In the genomic region with DNA sequence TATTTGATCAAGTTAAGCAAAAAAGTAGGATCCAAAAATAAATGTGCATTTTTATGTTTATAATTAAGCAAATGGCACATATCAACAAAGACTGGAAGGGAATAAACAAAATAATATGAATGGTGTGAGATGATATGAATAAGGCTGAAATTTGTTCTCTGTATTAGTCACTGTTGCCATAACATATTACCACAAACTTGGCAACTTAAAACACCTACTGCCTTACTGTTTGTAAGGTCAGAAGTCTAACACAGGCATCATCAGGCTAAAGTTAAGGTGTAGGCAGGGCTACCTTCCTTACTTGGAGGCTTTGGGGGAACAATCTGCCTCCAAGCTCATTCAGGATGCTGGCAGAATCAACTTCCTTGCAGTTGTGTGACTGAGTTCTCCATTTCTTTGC, we compare ENCODE assay signal across 9 cellular contexts. TPM values are rescaled to one million over a fixed set of nuclear protein-coding genes. Genes with fewer than 3 reads are reported as not detected.
DNase-seq lines count a peak whose midpoint lies in the region; ATAC-seq and TF ChIP-seq lines count a peak whose summit lies in the region.
"Had no signal": no experiment of that assay in that cellular context is flagged by ENCODE, and none has a peak within 500 bp of the region (broad histone marks: within the 10 kb centered on the region; RNA-seq: fewer than 3 reads in every experiment).

No MANE protein-coding gene starts in this region.

- H2AK5ac ChIP-seq in neuronal stem cell (ENCODE audit: low read depth, low read length), result no peak overlapping the region

- H3K18ac ChIP-seq in neuronal stem cell (ENCODE audit: low read length), result no peak overlapping the region

- no peak overlapping the region for H3K23ac ChIP-seq in neuronal stem cell (ENCODE audit: low read depth, low read length, poor library complexity)

- no peaks in the 10 kb centered on the region for H3K9me3 ChIP-seq in mucosa of descending colon
- H3K9me3 ChIP-seq in neuronal stem cell (replicated peaks in 1 of 2; ENCODE audit: control insufficient read depth in 2 of 2, insufficient read depth in 1 of 2, low read depth in 1 of 2, low read length in 2 of 2), result no peaks in the 10 kb centered on the region

- H2AFZ ChIP-seq in neuronal stem cell (ENCODE audit: low read length), result no peak overlapping the region

- no peak overlapping the region for H3K4me2 ChIP-seq in neuronal stem cell (ENCODE audit: insufficient read depth, low read length, poor library complexity, severe bottlenecking)

- no peak overlapping the region for H4K8ac ChIP-seq in neuronal stem cell (ENCODE audit: low read depth, low read length)

- H2BK12ac ChIP-seq in neuronal stem cell (ENCODE audit: low read length), result no peak overlapping the region

- H3K36me3 ChIP-seq in mucosa of descending colon (ENCODE audit: low read depth) (no peaks in the 10 kb centered on the region), neuronal stem cell (replicated peaks in 1 of 2; ENCODE audit: control insufficient read depth in 2 of 2, insufficient read depth in 2 of 2, low read length in 2 of 2) (peaks cover 0 to 31% of the 10 kb centered on the region in 2 donors)

- H4K91ac ChIP-seq in neuronal stem cell (ENCODE audit: low read depth, low read length, poor library complexity), result no peak overlapping the region

- DNase-seq in RWPE1 (ENCODE audit: low spot score) (peak; percentile 35), mucosa of descending colon (no peak), NCI-H526 treated with DMSO at 0.1 percent for 48 hours (lab: John Stamatoyannopoulos, UW) (no peak), neuronal stem cell (ENCODE audit: low spot score) (no peak), iPS-NIHi7 (ENCODE audit: extremely low spot score) (no peak), DMS153 (lab: John Stamatoyannopoulos, UW) (no peak)

- H3K79me1 ChIP-seq in neuronal stem cell (ENCODE audit: low read depth, low read length), result no peaks in the 10 kb centered on the region

- POLR2A ChIA-PET in RWPE1 (lab: Yijun Ruan, JAX; ENCODE audit: low non-redundant PET), result no interaction called here

- H3K27ac ChIP-seq in RWPE1 (no peak overlapping the region), neuronal stem cell (replicated peaks; ENCODE audit: low read length) (no peak overlapping the region)
- H3K27ac ChIP-seq: VCaP had no signal

- H3K4me3 ChIP-seq in mucosa of descending colon (no peak overlapping the region), neuronal stem cell (ENCODE audit: low read length in 2 of 2) (no peak overlapping the region)

- ATAC-seq in GM19035 (IDR thresholded peaks at IDR 0.05; ENCODE audit: unreplicated experiment), result peak; percentile 74
- peak; percentile 63 for ATAC-seq in HG02798 (IDR thresholded peaks at IDR 0.05; ENCODE audit: poor library complexity, unreplicated experiment)
- ATAC-seq in mucosa of descending colon, result peak; percentile 28

- no peaks in the 10 kb centered on the region for H3K27me3 ChIP-seq in neuronal stem cell (ENCODE audit: control insufficient read depth in 3 of 3, insufficient read depth in 3 of 3, low read depth in 1 of 3, low read length in 3 of 3)

- no peak overlapping the region for H3K14ac ChIP-seq in neuronal stem cell (ENCODE audit: low read length)

- H3K9ac ChIP-seq in neuronal stem cell (ENCODE audit: low read depth, low read length, poor library complexity), result no peak overlapping the region

- H2BK5ac ChIP-seq in neuronal stem cell (ENCODE audit: low read length), result no peak overlapping the region

- TF ChIP-seq CTCF in RWPE1 (conservative IDR thresholded peaks at IDR 0.05; ENCODE audit: low read depth) (no peak), mucosa of descending colon (IDR thresholded peaks at IDR 0.05) (no peak)

- no peak overlapping the region for H2BK15ac ChIP-seq in neuronal stem cell (ENCODE audit: low read length)

- intact Hi-C loops in mucosa of descending colon (cut with DNase I, micrococcal nuclease), result no loop called here

- H2BK120ac ChIP-seq in neuronal stem cell (ENCODE audit: low read depth, low read length), result no peak overlapping the region

- H3K4me1 ChIP-seq in mucosa of descending colon (ENCODE audit: low read depth) (no peaks in the 10 kb centered on the region), neuronal stem cell (ENCODE audit: control insufficient read depth in 2 of 2, insufficient read depth in 1 of 2, low read depth in 1 of 2, low read length in 2 of 2) (no peaks in the 10 kb centered on the region)

- CTCF ChIA-PET in RWPE1 (lab: Yijun Ruan, JAX), result interaction anchor here (0.6 to 0.9 kb wide), 3 partner anchors 9 to 1003 kb away, joined by 3 to 5 read pairs (median 3); no protein-coding TSS in a partner anchor

- H3K4ac ChIP-seq in neuronal stem cell (ENCODE audit: low read length), result no peak overlapping the region

RNA-seq across cellular contexts. Expression of a gene that starts 19.3 kb away (rescaled TPM):
- total RNA-seq in mucosa of descending colon, result 10 to 100 TPM; 62.1 to 75.8 (median 72.6) TPM
- polyA plus RNA-seq in neuronal stem cell (2013, experiment 1 of 2), result 7.3 TPM
- 6.8 TPM for polyA plus RNA-seq in neuronal stem cell (2013, experiment 2 of 2)

RNA-seq across cellular contexts. Expression of a gene that starts 53.0 kb away (rescaled TPM):
- total RNA-seq in mucosa of descending colon, result 10 to 100 TPM in 1 of 3 donors, 1 to 10 TPM in 2; 9.1 to 11.5 (median 9.2) TPM
- 40.0 TPM for polyA plus RNA-seq in neuronal stem cell (2013, experiment 1 of 2)
- 42.4 TPM for polyA plus RNA-seq in neuronal stem cell (2013, experiment 2 of 2)
